In the genomic region with DNA sequence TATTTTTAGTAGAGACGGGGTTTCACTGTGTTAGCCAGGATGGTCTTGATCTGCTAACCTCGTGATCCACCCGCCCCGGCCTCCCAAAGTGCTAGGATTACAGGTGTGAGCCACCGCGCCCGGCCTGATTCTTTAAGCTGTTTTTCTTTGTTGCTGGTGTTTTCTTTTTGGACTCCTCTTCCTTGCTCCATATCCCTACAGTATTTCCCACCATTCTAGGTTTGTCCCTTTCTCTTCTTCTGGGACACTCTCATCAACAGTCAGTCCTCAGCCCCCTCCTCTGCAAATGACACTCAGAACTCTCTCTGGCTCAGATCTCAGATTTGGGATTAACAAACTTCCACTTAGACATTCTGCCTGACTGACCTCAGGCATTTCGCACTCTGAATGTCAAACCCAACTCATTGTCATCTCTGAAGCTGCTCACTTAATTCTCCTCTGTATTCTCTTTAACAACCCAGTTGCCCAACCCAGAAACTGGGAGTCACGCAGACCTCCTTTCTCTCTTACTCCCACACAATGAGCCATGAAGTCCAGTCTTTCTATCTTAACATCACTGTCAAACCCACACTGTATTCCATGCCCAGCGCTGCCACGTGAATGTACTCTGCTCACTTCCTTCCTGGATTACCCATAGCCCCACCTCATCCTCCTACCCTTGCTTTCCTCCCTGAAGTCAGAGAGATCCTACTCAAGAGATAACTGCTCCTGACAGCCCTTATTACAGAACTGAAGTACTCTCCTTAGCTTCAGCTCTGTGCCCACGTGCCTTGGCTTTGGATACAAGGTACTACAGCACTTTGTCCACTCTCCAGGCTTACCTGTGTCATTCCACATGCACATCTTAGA, we compare ENCODE assay signal across 1 cellular context.
TF ChIP-seq lines count a peak whose summit lies in the region.

No MANE protein-coding gene starts in this region.

TF ChIP-seq in K562, 482 proteins besides CTCF, POLR2A, EP300 and RAD21 (continued from another document and continues in another):
- TF ChIP-seq PHB (CRISPR knock-in tag; IDR thresholded peaks at IDR 0.05) = no peak; the same call in 1 of the 2 replicates
- TF ChIP-seq ZNF830 (CRISPR knock-in tag; IDR thresholded peaks at IDR 0.05) = peak; percentile 72; the same call in 1 of the 2 replicates
- TF ChIP-seq, protein P1, sequence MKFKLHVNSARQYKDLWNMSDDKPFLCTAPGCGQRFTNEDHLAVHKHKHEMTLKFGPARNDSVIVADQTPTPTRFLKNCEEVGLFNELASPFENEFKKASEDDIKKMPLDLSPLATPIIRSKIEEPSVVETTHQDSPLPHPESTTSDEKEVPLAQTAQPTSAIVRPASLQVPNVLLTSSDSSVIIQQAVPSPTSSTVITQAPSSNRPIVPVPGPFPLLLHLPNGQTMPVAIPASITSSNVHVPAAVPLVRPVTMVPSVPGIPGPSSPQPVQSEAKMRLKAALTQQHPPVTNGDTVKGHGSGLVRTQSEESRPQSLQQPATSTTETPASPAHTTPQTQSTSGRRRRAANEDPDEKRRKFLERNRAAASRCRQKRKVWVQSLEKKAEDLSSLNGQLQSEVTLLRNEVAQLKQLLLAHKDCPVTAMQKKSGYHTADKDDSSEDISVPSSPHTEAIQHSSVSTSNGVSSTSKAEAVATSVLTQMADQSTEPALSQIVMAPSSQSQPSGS (CRISPR knock-in tag; IDR thresholded peaks at IDR 0.05) = no peak
- no peak for TF ChIP-seq NCOR1 (IDR thresholded peaks at IDR 0.05)
- no peak for TF ChIP-seq TAL1 (IDR thresholded peaks at IDR 0.05)
- TF ChIP-seq, protein P2, sequence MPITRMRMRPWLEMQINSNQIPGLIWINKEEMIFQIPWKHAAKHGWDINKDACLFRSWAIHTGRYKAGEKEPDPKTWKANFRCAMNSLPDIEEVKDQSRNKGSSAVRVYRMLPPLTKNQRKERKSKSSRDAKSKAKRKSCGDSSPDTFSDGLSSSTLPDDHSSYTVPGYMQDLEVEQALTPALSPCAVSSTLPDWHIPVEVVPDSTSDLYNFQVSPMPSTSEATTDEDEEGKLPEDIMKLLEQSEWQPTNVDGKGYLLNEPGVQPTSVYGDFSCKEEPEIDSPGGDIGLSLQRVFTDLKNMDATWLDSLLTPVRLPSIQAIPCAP (CRISPR knock-in tag; IDR thresholded peaks at IDR 0.05; ENCODE audit: borderline replicate concordance) = no peak
- peak; percentile 4; the same call in 1 of the 2 replicates for TF ChIP-seq GABPB1 (CRISPR knock-in tag; IDR thresholded peaks at IDR 0.05)
- no peak for TF ChIP-seq PRPF4 (IDR thresholded peaks at IDR 0.05; ENCODE audit: insufficient read depth, low read depth, low read length, poor library complexity, severe bottlenecking)
- TF ChIP-seq CBX3 (IDR thresholded peaks at IDR 0.05; ENCODE audit: borderline replicate concordance in 1 of 2, low read length in 2 of 2) = no peak
- no peak for TF ChIP-seq HLTF (IDR thresholded peaks at IDR 0.05)
- TF ChIP-seq, protein P3, sequence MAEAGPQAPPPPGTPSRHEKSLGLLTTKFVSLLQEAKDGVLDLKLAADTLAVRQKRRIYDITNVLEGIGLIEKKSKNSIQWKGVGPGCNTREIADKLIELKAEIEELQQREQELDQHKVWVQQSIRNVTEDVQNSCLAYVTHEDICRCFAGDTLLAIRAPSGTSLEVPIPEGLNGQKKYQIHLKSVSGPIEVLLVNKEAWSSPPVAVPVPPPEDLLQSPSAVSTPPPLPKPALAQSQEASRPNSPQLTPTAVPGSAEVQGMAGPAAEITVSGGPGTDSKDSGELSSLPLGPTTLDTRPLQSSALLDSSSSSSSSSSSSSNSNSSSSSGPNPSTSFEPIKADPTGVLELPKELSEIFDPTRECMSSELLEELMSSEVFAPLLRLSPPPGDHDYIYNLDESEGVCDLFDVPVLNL (CRISPR knock-in tag; IDR thresholded peaks at IDR 0.05; ENCODE audit: low read depth) = no peak
- no peak for TF ChIP-seq TBP (optimal IDR thresholded peaks at IDR 0.05; ENCODE audit: low read depth, low read length)
- TF ChIP-seq ETV6 (IDR thresholded peaks at IDR 0.05; ENCODE audit: borderline replicate concordance in 1 of 2, low read depth in 2 of 2, low read length in 1 of 2) = no peak
- TF ChIP-seq ETV6 (CRISPR knock-in tag; IDR thresholded peaks at IDR 0.05; ENCODE audit: borderline replicate concordance) = no peak
- TF ChIP-seq, protein P4, sequence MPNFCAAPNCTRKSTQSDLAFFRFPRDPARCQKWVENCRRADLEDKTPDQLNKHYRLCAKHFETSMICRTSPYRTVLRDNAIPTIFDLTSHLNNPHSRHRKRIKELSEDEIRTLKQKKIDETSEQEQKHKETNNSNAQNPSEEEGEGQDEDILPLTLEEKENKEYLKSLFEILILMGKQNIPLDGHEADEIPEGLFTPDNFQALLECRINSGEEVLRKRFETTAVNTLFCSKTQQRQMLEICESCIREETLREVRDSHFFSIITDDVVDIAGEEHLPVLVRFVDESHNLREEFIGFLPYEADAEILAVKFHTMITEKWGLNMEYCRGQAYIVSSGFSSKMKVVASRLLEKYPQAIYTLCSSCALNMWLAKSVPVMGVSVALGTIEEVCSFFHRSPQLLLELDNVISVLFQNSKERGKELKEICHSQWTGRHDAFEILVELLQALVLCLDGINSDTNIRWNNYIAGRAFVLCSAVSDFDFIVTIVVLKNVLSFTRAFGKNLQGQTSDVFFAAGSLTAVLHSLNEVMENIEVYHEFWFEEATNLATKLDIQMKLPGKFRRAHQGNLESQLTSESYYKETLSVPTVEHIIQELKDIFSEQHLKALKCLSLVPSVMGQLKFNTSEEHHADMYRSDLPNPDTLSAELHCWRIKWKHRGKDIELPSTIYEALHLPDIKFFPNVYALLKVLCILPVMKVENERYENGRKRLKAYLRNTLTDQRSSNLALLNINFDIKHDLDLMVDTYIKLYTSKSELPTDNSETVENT (CRISPR knock-in tag; IDR thresholded peaks at IDR 0.05) = 0 out of 2 replicates have a peak, but pooled peaks have one; percentile 7
- no peak for TF ChIP-seq FUS (optimal IDR thresholded peaks at IDR 0.05; ENCODE audit: low read depth, low read length)
- TF ChIP-seq ZC3H11A (IDR thresholded peaks at IDR 0.05; ENCODE audit: low read depth, low read length) = no peak
- no peak for TF ChIP-seq HNRNPL (IDR thresholded peaks at IDR 0.05; ENCODE audit: low read depth, low read length)
- TF ChIP-seq SRSF3 (IDR thresholded peaks at IDR 0.05; ENCODE audit: insufficient read depth, low read length) = no peak
- peak; percentile 93 for TF ChIP-seq ZNF589 (CRISPR knock-in tag; IDR thresholded peaks at IDR 0.05; ENCODE audit: low read depth)
- TF ChIP-seq ZNF668 (CRISPR knock-in tag; IDR thresholded peaks at IDR 0.05) = no peak; the same call in 1 of the 2 replicates
- TF ChIP-seq KHSRP (IDR thresholded peaks at IDR 0.05) = no peak
- TF ChIP-seq, protein P5, sequence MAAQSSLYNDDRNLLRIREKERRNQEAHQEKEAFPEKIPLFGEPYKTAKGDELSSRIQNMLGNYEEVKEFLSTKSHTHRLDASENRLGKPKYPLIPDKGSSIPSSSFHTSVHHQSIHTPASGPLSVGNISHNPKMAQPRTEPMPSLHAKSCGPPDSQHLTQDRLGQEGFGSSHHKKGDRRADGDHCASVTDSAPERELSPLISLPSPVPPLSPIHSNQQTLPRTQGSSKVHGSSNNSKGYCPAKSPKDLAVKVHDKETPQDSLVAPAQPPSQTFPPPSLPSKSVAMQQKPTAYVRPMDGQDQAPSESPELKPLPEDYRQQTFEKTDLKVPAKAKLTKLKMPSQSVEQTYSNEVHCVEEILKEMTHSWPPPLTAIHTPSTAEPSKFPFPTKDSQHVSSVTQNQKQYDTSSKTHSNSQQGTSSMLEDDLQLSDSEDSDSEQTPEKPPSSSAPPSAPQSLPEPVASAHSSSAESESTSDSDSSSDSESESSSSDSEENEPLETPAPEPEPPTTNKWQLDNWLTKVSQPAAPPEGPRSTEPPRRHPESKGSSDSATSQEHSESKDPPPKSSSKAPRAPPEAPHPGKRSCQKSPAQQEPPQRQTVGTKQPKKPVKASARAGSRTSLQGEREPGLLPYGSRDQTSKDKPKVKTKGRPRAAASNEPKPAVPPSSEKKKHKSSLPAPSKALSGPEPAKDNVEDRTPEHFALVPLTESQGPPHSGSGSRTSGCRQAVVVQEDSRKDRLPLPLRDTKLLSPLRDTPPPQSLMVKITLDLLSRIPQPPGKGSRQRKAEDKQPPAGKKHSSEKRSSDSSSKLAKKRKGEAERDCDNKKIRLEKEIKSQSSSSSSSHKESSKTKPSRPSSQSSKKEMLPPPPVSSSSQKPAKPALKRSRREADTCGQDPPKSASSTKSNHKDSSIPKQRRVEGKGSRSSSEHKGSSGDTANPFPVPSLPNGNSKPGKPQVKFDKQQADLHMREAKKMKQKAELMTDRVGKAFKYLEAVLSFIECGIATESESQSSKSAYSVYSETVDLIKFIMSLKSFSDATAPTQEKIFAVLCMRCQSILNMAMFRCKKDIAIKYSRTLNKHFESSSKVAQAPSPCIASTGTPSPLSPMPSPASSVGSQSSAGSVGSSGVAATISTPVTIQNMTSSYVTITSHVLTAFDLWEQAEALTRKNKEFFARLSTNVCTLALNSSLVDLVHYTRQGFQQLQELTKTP (IDR thresholded peaks at IDR 0.05; ENCODE audit: low read depth in 1 of 2, partially characterized antibody in 2 of 2) = no peak
- no peak for TF ChIP-seq MCM5 (IDR thresholded peaks at IDR 0.05; ENCODE audit: low read depth)
- peak; percentile 82 for TF ChIP-seq DPF2 (IDR thresholded peaks at IDR 0.05)
- TF ChIP-seq, protein P6, sequence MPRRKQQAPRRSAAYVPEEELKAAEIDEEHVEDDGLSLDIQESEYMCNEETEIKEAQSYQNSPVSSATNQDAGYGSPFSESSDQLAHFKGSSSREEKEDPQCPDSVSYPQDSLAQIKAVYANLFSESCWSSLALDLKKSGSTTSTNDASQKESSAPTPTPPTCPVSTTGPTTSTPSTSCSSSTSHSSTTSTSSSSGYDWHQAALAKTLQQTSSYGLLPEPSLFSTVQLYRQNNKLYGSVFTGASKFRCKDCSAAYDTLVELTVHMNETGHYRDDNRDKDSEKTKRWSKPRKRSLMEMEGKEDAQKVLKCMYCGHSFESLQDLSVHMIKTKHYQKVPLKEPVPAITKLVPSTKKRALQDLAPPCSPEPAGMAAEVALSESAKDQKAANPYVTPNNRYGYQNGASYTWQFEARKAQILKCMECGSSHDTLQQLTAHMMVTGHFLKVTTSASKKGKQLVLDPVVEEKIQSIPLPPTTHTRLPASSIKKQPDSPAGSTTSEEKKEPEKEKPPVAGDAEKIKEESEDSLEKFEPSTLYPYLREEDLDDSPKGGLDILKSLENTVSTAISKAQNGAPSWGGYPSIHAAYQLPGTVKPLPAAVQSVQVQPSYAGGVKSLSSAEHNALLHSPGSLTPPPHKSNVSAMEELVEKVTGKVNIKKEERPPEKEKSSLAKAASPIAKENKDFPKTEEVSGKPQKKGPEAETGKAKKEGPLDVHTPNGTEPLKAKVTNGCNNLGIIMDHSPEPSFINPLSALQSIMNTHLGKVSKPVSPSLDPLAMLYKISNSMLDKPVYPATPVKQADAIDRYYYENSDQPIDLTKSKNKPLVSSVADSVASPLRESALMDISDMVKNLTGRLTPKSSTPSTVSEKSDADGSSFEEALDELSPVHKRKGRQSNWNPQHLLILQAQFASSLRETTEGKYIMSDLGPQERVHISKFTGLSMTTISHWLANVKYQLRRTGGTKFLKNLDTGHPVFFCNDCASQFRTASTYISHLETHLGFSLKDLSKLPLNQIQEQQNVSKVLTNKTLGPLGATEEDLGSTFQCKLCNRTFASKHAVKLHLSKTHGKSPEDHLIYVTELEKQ (CRISPR knock-in tag; IDR thresholded peaks at IDR 0.05) = no peak
- TF ChIP-seq RFX7 (CRISPR knock-in tag; IDR thresholded peaks at IDR 0.05) = no peak
- TF ChIP-seq ZNF239 (CRISPR knock-in tag; IDR thresholded peaks at IDR 0.05) = peak; percentile 67
- TF ChIP-seq, protein P7, sequence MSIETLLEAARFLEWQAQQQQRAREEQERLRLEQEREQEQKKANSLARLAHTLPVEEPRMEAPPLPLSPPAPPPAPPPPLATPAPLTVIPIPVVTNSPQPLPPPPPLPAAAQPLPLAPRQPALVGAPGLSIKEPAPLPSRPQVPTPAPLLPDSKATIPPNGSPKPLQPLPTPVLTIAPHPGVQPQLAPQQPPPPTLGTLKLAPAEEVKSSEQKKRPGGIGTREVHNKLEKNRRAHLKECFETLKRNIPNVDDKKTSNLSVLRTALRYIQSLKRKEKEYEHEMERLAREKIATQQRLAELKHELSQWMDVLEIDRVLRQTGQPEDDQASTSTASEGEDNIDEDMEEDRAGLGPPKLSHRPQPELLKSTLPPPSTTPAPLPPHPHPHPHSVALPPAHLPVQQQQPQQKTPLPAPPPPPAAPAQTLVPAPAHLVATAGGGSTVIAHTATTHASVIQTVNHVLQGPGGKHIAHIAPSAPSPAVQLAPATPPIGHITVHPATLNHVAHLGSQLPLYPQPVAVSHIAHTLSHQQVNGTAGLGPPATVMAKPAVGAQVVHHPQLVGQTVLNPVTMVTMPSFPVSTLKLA (conservative IDR thresholded peaks at IDR 0.05) = no peak
- TF ChIP-seq ASH1L (IDR thresholded peaks at IDR 0.05; ENCODE audit: borderline replicate concordance, low read depth, partially characterized antibody) = peak; percentile 8
- TF ChIP-seq PHF20 (IDR thresholded peaks at IDR 0.05; ENCODE audit: partially characterized antibody) = no peak
- TF ChIP-seq DIDO1 (tag; IDR thresholded peaks at IDR 0.05; ENCODE audit: low read depth) = no peak
- no peak for TF ChIP-seq ZNF695 (CRISPR knock-in tag; IDR thresholded peaks at IDR 0.05)
- peak; percentile 78; the same call in 1 of the 2 replicates for TF ChIP-seq NR2F6 (CRISPR knock-in tag; IDR thresholded peaks at IDR 0.05)
- peak; percentile 40 for TF ChIP-seq FOSL1 (tag; conservative IDR thresholded peaks at IDR 0.05)
- TF ChIP-seq IRF2 (CRISPR knock-in tag; IDR thresholded peaks at IDR 0.05) = no peak
- TF ChIP-seq, protein P8, sequence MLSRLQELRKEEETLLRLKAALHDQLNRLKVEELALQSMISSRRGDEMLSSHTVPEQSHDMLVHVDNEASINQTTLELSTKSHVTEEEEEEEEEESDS (CRISPR knock-in tag; IDR thresholded peaks at IDR 0.05) = no peak
- TF ChIP-seq, protein P9, sequence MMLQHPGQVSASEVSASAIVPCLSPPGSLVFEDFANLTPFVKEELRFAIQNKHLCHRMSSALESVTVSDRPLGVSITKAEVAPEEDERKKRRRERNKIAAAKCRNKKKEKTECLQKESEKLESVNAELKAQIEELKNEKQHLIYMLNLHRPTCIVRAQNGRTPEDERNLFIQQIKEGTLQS (IDR thresholded peaks at IDR 0.05) = no peak
- TF ChIP-seq, protein P9 (CRISPR knock-in tag; conservative IDR thresholded peaks at IDR 0.05) = peak; percentile 36; the same call in 1 of the 2 replicates
- no peak for TF ChIP-seq RBFOX2 (IDR thresholded peaks at IDR 0.05; ENCODE audit: low read depth, low read length)
- TF ChIP-seq U2AF2 (optimal IDR thresholded peaks at IDR 0.05; ENCODE audit: low read depth, low read length) = no peak
- TF ChIP-seq, protein P10, sequence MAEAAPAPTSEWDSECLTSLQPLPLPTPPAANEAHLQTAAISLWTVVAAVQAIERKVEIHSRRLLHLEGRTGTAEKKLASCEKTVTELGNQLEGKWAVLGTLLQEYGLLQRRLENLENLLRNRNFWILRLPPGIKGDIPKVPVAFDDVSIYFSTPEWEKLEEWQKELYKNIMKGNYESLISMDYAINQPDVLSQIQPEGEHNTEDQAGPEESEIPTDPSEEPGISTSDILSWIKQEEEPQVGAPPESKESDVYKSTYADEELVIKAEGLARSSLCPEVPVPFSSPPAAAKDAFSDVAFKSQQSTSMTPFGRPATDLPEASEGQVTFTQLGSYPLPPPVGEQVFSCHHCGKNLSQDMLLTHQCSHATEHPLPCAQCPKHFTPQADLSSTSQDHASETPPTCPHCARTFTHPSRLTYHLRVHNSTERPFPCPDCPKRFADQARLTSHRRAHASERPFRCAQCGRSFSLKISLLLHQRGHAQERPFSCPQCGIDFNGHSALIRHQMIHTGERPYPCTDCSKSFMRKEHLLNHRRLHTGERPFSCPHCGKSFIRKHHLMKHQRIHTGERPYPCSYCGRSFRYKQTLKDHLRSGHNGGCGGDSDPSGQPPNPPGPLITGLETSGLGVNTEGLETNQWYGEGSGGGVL (CRISPR knock-in tag; IDR thresholded peaks at IDR 0.05) = no peak
- TF ChIP-seq ESRRB (CRISPR knock-in tag; IDR thresholded peaks at IDR 0.05; ENCODE audit: borderline replicate concordance) = no peak
